ENCODE assay signal across 2 cellular contexts in the genomic region with DNA sequence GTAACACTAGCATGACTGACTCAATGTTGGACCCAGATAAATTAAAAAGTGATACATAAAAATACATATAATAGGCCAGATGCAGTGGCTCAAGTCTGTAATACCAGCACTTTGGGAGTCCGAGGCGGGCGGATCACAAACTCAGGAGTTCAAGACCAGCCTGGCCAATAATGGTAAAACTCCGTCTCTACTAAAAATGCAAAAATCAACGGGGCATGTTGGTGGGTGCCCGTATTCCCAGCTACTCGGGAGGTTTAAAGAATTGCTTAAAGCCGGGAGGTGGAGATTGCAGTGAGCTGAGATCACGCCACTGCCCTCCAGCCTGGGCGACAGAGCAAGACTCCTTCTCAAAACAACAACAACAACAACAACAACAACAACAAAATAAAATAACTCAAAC. TPM values are rescaled to one million over a fixed set of nuclear protein-coding genes. Genes with fewer than 3 reads are reported as not detected.
"Had no signal": no experiment of that assay in that cellular context is flagged by ENCODE, and none has a peak within 500 bp of the region (broad histone marks: within the 10 kb centered on the region; RNA-seq: fewer than 3 reads in every experiment).

No MANE protein-coding gene starts in this region.

RNA-seq across cellular contexts. Expression of a gene that starts 43.3 kb away (rescaled TPM):
- total RNA-seq: mononuclear cell had no signal
- polyA plus RNA-seq: immature natural killer cell had no signal
